In the genomic region with DNA sequence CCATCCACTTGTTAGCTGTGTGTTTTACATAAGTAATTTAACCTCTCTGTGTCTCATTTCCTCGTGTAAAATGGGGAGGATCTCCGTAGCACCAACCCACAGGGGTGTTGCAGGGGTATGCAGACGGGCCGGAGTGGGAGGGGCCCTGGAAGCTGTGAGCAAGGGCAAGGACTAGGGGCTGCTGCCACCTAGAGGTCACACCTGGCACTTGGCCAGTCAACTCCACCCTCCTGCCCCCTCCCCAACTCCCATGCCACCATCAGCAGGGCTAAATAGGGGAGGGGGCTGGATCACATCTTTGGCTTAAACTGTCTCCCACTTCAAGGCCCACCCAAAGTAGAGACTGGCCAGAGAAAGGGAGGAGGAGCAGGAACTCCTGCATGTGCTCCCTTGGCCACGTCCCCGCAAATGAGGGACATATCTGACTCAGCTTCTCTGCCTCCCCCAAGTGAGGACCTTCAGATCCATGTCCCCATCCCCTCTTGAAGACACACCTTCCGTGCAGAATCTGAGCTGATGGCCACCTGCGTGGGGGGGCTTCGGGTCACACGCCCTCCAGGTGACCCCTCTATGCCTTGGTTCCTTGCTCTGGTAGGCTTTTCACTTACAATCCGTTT, we compare ENCODE assay signal across 9 cellular contexts. TPM values are rescaled to one million over a fixed set of nuclear protein-coding genes. Genes with fewer than 3 reads are reported as not detected.
A peak's percentile ranks its signal among the peaks of the same experiment; 100 is the strongest.
DNase-seq lines count a peak whose midpoint lies in the region; ATAC-seq, FAIRE-seq and TF ChIP-seq lines count a peak whose summit lies in the region.
"Had no signal": no experiment of that assay in that cellular context is flagged by ENCODE, and none has a peak within 500 bp of the region (broad histone marks: within the 10 kb centered on the region; RNA-seq: fewer than 3 reads in every experiment).

No MANE protein-coding gene starts in this region.

- TF ChIP-seq CTCF in D721Med (IDR thresholded peaks at IDR 0.05; ENCODE audit: insufficient read depth, missing control alignments) (peak; percentile 75), mucosa of descending colon (IDR thresholded peaks at IDR 0.05) (peak; percentile 52)

- peak; percentile 40 for ATAC-seq in HG02588 (IDR thresholded peaks at IDR 0.05; ENCODE audit: unreplicated experiment)
- peak; percentile 34 for ATAC-seq in mucosa of descending colon
- no peak for ATAC-seq in HG02852 (IDR thresholded peaks at IDR 0.05; ENCODE audit: unreplicated experiment)

- POLR2A ChIA-PET in activated CD4-positive, alpha-beta memory T cell treated with anti-CD3 and anti-CD28 coated beads for 36 hours (lab: Charles Lee): interaction anchor here (2.1 kb wide), 1 partner anchor 11 kb away, joined by 5 read pairs; no protein-coding TSS in a partner anchor

- no peaks in the 10 kb centered on the region for H3K9me3 Mint-ChIP-seq in activated CD4-positive, alpha-beta memory T cell treated with anti-CD3 and anti-CD28 coated beads for 36 hours

- H3K4me3 Mint-ChIP-seq in activated CD4-positive, alpha-beta memory T cell treated with anti-CD3 and anti-CD28 coated beads for 36 hours: peak overlapping the region; percentile 26
- H3K4me3 Mint-ChIP-seq: activated naive CD8-positive, alpha-beta T cell had no signal

- H3K27ac Mint-ChIP-seq in activated CD4-positive, alpha-beta memory T cell treated with anti-CD3 and anti-CD28 coated beads for 36 hours: peak overlapping the region; percentile 5
- H3K27ac Mint-ChIP-seq: activated naive CD8-positive, alpha-beta T cell had no signal

- H3K36me3 Mint-ChIP-seq in activated CD4-positive, alpha-beta memory T cell treated with anti-CD3 and anti-CD28 coated beads for 36 hours: no peaks in the 10 kb centered on the region
- H3K36me3 Mint-ChIP-seq: activated naive CD8-positive, alpha-beta T cell had no signal

- H3K36me3 ChIP-seq in duodenal mucosa (ENCODE audit: control insufficient read depth in 1 of 2, insufficient read depth in 2 of 2, low read length in 2 of 2) (no peaks in the 10 kb centered on the region), mucosa of descending colon (ENCODE audit: low read depth) (no peaks in the 10 kb centered on the region)

- no peak overlapping the region for H3K4me3 ChIP-seq in duodenal mucosa (ENCODE audit: low read depth in 1 of 2, low read length in 2 of 2)
- H3K4me3 ChIP-seq in mucosa of descending colon: no peak overlapping the region

- peaks cover 11% of the 10 kb centered on the region for H3K4me1 Mint-ChIP-seq in activated CD4-positive, alpha-beta memory T cell treated with anti-CD3 and anti-CD28 coated beads for 36 hours (ENCODE audit: low read depth)

- H3K9me3 ChIP-seq in duodenal mucosa (ENCODE audit: control insufficient read depth in 1 of 2, low read length in 2 of 2) (no peaks in the 10 kb centered on the region), mucosa of descending colon (no peaks in the 10 kb centered on the region)

- intact Hi-C loops in activated CD4-positive, alpha-beta memory T cell treated with anti-CD3 and anti-CD28 coated beads for 36 hours (cut with micrococcal nuclease): loop anchor here (1.0 kb wide), 2 partner anchors 17 to 59 kb away; no protein-coding TSS in a partner anchor
- intact Hi-C loops in mucosa of descending colon (cut with DNase I, micrococcal nuclease): no loop called here

- FAIRE-seq in D721Med (lab: Jason Lieb, UNC): no peak

- H3K9ac ChIP-seq in duodenal mucosa (ENCODE audit: low read depth in 1 of 2, low read length in 2 of 2): peak overlapping the region; percentile 18 to 29

- CTCF ChIA-PET in activated CD4-positive, alpha-beta memory T cell treated with anti-CD3 and anti-CD28 coated beads for 36 hours (lab: Charles Lee): interaction anchor here (0.5 to 12.8 kb wide), 43 partner anchors 9 to 483 kb away, joined by 3 to 248 read pairs (median 5); partner anchors contain the start of genes ANKRD63, DISP2, INAFM2 and IVD

- no peaks in the 10 kb centered on the region for H3K27me3 Mint-ChIP-seq in activated CD4-positive, alpha-beta memory T cell treated with anti-CD3 and anti-CD28 coated beads for 36 hours

- no peak overlapping the region for H3K27ac ChIP-seq in duodenal mucosa (ENCODE audit: low read depth, low read length)

- H3K4me1 ChIP-seq in duodenal mucosa (ENCODE audit: control insufficient read depth in 1 of 2, insufficient read depth in 2 of 2, low read length in 2 of 2): peaks cover 68 to 69% of the 10 kb centered on the region in 2 donors
- peaks cover 54% of the 10 kb centered on the region for H3K4me1 ChIP-seq in mucosa of descending colon (ENCODE audit: low read depth)

- H3K27me3 ChIP-seq in duodenal mucosa (ENCODE audit: control insufficient read depth in 1 of 2, insufficient read depth in 2 of 2, low read length in 2 of 2): no peaks in the 10 kb centered on the region

- DNase-seq in D721Med (ENCODE audit: insufficient read length, low spot score) (peak; percentile 97), NCI-H748 (lab: John Stamatoyannopoulos, UW; ENCODE audit: unreplicated experiment) (peak; percentile 62), mucosa of descending colon (peak; percentile 81 to 86 (median 83))
- peak; percentile 84 for DNase-seq in activated CD4-positive, alpha-beta memory T cell treated with anti-CD3 and anti-CD28 coated beads for 36 hours
- peak; percentile 65 for DNase-seq in stimulated activated CD8-positive, alpha-beta memory T cell treated with anti-CD3 and anti-CD28 coated beads, Interleukin-4, amount 100 ng/mL, for 24 hours (ENCODE audit: low read depth)

RNA-seq across cellular contexts. Expression of gene CCDC9B, which starts 2.6 kb away (rescaled TPM):
- total RNA-seq in activated CD4-positive, alpha-beta memory T cell treated with anti-CD3 and anti-CD28 coated beads for 36 hours: 1 to 10 TPM in 1 of 2 experiments, under 1 TPM in 1; 0.53 to 1.6 TPM
- total RNA-seq in mucosa of descending colon: 100 to 1,000 TPM in 1 of 3 donors, 10 to 100 TPM in 2; 34.9 to 204 (median 37.2) TPM

RNA-seq across cellular contexts. Expression of gene PHGR1, which starts 12.7 kb away (rescaled TPM):
- not detected for total RNA-seq in activated CD4-positive, alpha-beta memory T cell treated with anti-CD3 and anti-CD28 coated beads for 36 hours
- total RNA-seq in mucosa of descending colon: 1,000 to 10,000 TPM in 2 of 3 donors, 100 to 1,000 TPM in 1; 932 to 1,439 (median 1,228) TPM

RNA-seq across cellular contexts. Expression of gene INAFM2, which starts 14.7 kb away (rescaled TPM):
- total RNA-seq in activated CD4-positive, alpha-beta memory T cell treated with anti-CD3 and anti-CD28 coated beads for 36 hours: 1 to 10 TPM; 6.7 to 7.4 TPM
- total RNA-seq in mucosa of descending colon: 100 to 1,000 TPM in 1 of 3 donors, 10 to 100 TPM in 2; 15.6 to 120 (median 21.1) TPM

RNA-seq across cellular contexts. Expression of gene DISP2, which starts 19.9 kb away (rescaled TPM):
- total RNA-seq in activated CD4-positive, alpha-beta memory T cell treated with anti-CD3 and anti-CD28 coated beads for 36 hours: under 1 TPM; 0.02 to 0.05 TPM
- total RNA-seq in mucosa of descending colon: 10 to 100 TPM in 2 of 3 donors, 1 to 10 TPM in 1; 5.1 to 23.4 (median 16.1) TPM

RNA-seq across cellular contexts. Expression of gene PLCB2, which starts 30.4 kb away (rescaled TPM):
- total RNA-seq in activated CD4-positive, alpha-beta memory T cell treated with anti-CD3 and anti-CD28 coated beads for 36 hours: 10 to 100 TPM; 65.3 to 70.7 TPM
- 10 to 100 TPM in 2 of 3 donors, 1 to 10 TPM in 1; 9.9 to 21.8 (median 17.4) TPM for total RNA-seq in mucosa of descending colon

Comparison
In these comparisons a context has a peak if more than half of its experiments do, and no peak if none do; other contexts are left out.
1. RNA of gene CCDC9B, which starts 2.6 kb away (total RNA-seq): 34.9 to 204 TPM in mucosa of descending colon; 0.53 to 1.6 TPM in activated CD4-positive, alpha-beta memory T cell treated with anti-CD3 and anti-CD28 coated beads for 36 hours; every median in the first group is over 10 times any median in the second.
2. RNA of gene PHGR1, which starts 12.7 kb away (total RNA-seq): 932 to 1,439 TPM in mucosa of descending colon; not detected in activated CD4-positive, alpha-beta memory T cell treated with anti-CD3 and anti-CD28 coated beads for 36 hours; every median in the first group is over 100 times any median in the second.
3. Peak in every context shown above with its lines, with median percentiles within 50 percentile points of each other: DNase-seq.